In genomic region chr14:50882932-50883826, GRCh38 we compare ENCODE assay signal across 24 cellular contexts. TPM values are rescaled to one million over a fixed set of nuclear protein-coding genes. Genes with fewer than 3 reads are reported as not detected.
DNase-seq lines count a peak whose midpoint lies in the region; ATAC-seq, FAIRE-seq and TF ChIP-seq lines count a peak whose summit lies in the region.
"Had no signal": no experiment of that assay in that cellular context is flagged by ENCODE, and none has a peak within 500 bp of the region (broad histone marks: within the 10 kb centered on the region; RNA-seq: fewer than 3 reads in every experiment).

No MANE protein-coding gene starts in this region.

- H3K4me1 ChIP-seq in DND-41 (ENCODE audit: insufficient read depth, low read length) (no peaks in the 10 kb centered on the region), pancreas (peaks cover 0 to 4% (median 3%) of the 10 kb centered on the region in 3 donors)
- H3K4me1 ChIP-seq: heart left ventricle had no signal

- 39 to 56% methylated on average over 8 of the region's 8 CpGs for WGBS in pancreas, 2 donors

- H3K4me3 ChIP-seq in DND-41 (ENCODE audit: low read depth in 1 of 2, low read length in 2 of 2): no peak overlapping the region
- H3K4me3 ChIP-seq in bronchial epithelial cell (ENCODE audit: low read depth, low read length): no peak overlapping the region
- no peak overlapping the region for H3K4me3 ChIP-seq in pancreas
- H3K4me3 ChIP-seq: body of pancreas, heart left ventricle had no signal

- no peak for TF ChIP-seq CTCF in DND-41 (IDR thresholded peaks at IDR 0.05; ENCODE audit: borderline replicate concordance, extremely low read depth, low read length, poor library complexity, severe bottlenecking)
- peak; percentile 5 for TF ChIP-seq CTCF in bronchial epithelial cell (IDR thresholded peaks at IDR 0.05; ENCODE audit: insufficient read depth, low read length, severe bottlenecking)
- no peak for TF ChIP-seq CTCF in pancreas (IDR thresholded peaks at IDR 0.05)

- ATAC-seq in DND-41 (ENCODE audit: insufficient read depth, low read depth): peak; percentile 55; the same call in 1 of the 3 replicates
- ATAC-seq in pancreas: peak in 3 of 4 donors; percentile 46 to 79 (median 50)
- ATAC-seq in GM18858 (IDR thresholded peaks at IDR 0.05; ENCODE audit: unreplicated experiment): no peak
- ATAC-seq: body of pancreas, heart left ventricle, Right ventricle myocardium inferior had no signal

- H3K27me3 ChIP-seq in DND-41 (ENCODE audit: insufficient read depth, low read length, poor library complexity) (no peaks in the 10 kb centered on the region), bronchial epithelial cell (ENCODE audit: control insufficient read depth, insufficient read depth, low read length) (no peaks in the 10 kb centered on the region), pancreas (no peaks in the 10 kb centered on the region)
- H3K27me3 ChIP-seq: body of pancreas, heart left ventricle had no signal

- no peak overlapping the region; the same call in 1 of the 2 replicates for H2AFZ ChIP-seq in DND-41 (ENCODE audit: low read depth, low read length)

- CTCF ChIA-PET in HEK293T (lab: Yijun Ruan, JAX): interaction anchor here (0.6 kb wide), 1 partner anchor 1438 kb away, joined by 5 read pairs; no protein-coding TSS in a partner anchor

- H4K20me1 ChIP-seq in DND-41 (ENCODE audit: insufficient read depth, low read length): no peaks in the 10 kb centered on the region

- no peak for DNase-seq in DND-41
- no peak for DNase-seq in HTR-8/SVneo (ENCODE audit: insufficient read length, low spot score)
- peak; percentile 31 for DNase-seq in bronchial epithelial cell (ENCODE audit: low read depth)
- DNase-seq in pancreas: no peak
- DNase-seq in T1000 (lab: John Stamatoyannopoulos, UW): no peak
- DNase-seq in HEK293T (ENCODE audit: extremely low spot score): no peak
- DNase-seq: activated CD4-positive, alpha-beta T cell treated with anti-CD3 and anti-CD28 coated beads, Interleukin-2, amount 50 U/mL, for 4 hours; activated CD8-positive, alpha-beta memory T cell treated with anti-CD3 and anti-CD28 coated beads, Interleukin-2, amount 50 U/mL, for 48 hours; effector CD4-positive, alpha-beta T cell; erythroblast; foreskin fibroblast; heart left ventricle; Kasumi-1; NCI-H1048; NCI-H187 treated with DMSO at 0.1 percent for 48 hours; NCI-H2227 treated with DMSO at 0.1 percent for 48 hours; NCI-H774 had no signal

- intact Hi-C loops in pancreas (cut with DNase I): no loop called here

- no peak overlapping the region for H3K27ac ChIP-seq in DND-41 (ENCODE audit: low read length)
- no peak overlapping the region for H3K27ac ChIP-seq in pancreas
- H3K27ac ChIP-seq: body of pancreas, heart left ventricle had no signal

- H3K36me3 ChIP-seq in DND-41 (ENCODE audit: insufficient read depth, low read length): no peaks in the 10 kb centered on the region
- no peaks in the 10 kb centered on the region for H3K36me3 ChIP-seq in bronchial epithelial cell (ENCODE audit: control insufficient read depth, insufficient read depth, low read length)
- H3K36me3 ChIP-seq in pancreas: no peaks in the 10 kb centered on the region
- H3K36me3 ChIP-seq: heart left ventricle had no signal

- H3K79me2 ChIP-seq in DND-41 (ENCODE audit: insufficient read depth, low read length): no peaks in the 10 kb centered on the region

- H3K9me3 ChIP-seq in DND-41 (ENCODE audit: insufficient read depth, low read length, severe bottlenecking) (no peaks in the 10 kb centered on the region), pancreas (no peaks in the 10 kb centered on the region)
- H3K9me3 ChIP-seq: body of pancreas, heart left ventricle had no signal

- POLR2A ChIA-PET in HEK293T (lab: Yijun Ruan, JAX): no interaction called here

- FAIRE-seq in HTR-8/SVneo (lab: Jason Lieb, UNC): peak; percentile 36
- FAIRE-seq in bronchial epithelial cell (lab: Jason Lieb, UNC): peak; percentile 62
- FAIRE-seq in pancreas (lab: Jason Lieb, UNC): no peak
- FAIRE-seq: G401.6, H54 had no signal

- no peak overlapping the region for H3K9ac ChIP-seq in DND-41 (ENCODE audit: low read depth, low read length)

- no peak overlapping the region for H3K4me2 ChIP-seq in DND-41 (ENCODE audit: insufficient read depth, low read length)

TF ChIP-seq in HEK293T, 16 proteins besides CTCF, POLR2A, EP300 and RAD21:
- TF ChIP-seq FOXM1 (IDR thresholded peaks at IDR 0.05; ENCODE audit: borderline replicate concordance) (no peak), FOXA1 (IDR thresholded peaks at IDR 0.05) (no peak), FOXK2 (IDR thresholded peaks at IDR 0.05) (no peak), SUZ12 (IDR thresholded peaks at IDR 0.05) (no peak), ELF4 (IDR thresholded peaks at IDR 0.05) (no peak), ARNT (IDR thresholded peaks at IDR 0.05) (no peak), NFRKB (IDR thresholded peaks at IDR 0.05) (no peak), L3MBTL2 (conservative IDR thresholded peaks at IDR 0.05) (no peak), PKNOX1 (IDR thresholded peaks at IDR 0.05) (no peak), SP1 (IDR thresholded peaks at IDR 0.05) (no peak), CTBP1 (IDR thresholded peaks at IDR 0.05; ENCODE audit: borderline replicate concordance) (no peak), TARDBP (IDR thresholded peaks at IDR 0.05) (no peak), HDGF (IDR thresholded peaks at IDR 0.05; ENCODE audit: borderline replicate concordance) (no peak), LEF1 (IDR thresholded peaks at IDR 0.05; ENCODE audit: borderline replicate concordance) (no peak), BHLHE40 (IDR thresholded peaks at IDR 0.05; ENCODE audit: borderline replicate concordance) (no peak), ZNF384 (IDR thresholded peaks at IDR 0.05) (no peak)

RNA-seq across cellular contexts. Expression of gene ABHD12B, which starts 11.3 kb away (rescaled TPM):
- total RNA-seq in bronchial epithelial cell (not detected in 2 replicates), pancreas (under 1 TPM in 1 of 6 donors, not detected in 5; 0.16 TPM)
- not detected for polyA plus RNA-seq in pancreas
- total RNA-seq: activated T-helper 2 cell treated with anti-CD3 and anti-CD28 coated beads, Interferon-gamma antibody, Interleukin-2, Interleukin-4, amounts not matched to agents 10 μg/mL and 5 μg/mL and 100 μg/mL, durations not matched to agents 14 hours and 24 hours and 36 hours; body of pancreas; Right ventricle myocardium inferior; temporal lobe had no signal
- polyA plus RNA-seq: heart left ventricle had no signal

RNA-seq across cellular contexts. Expression of gene NIN, which starts 52.2 kb away (rescaled TPM):
- total RNA-seq in bronchial epithelial cell: 16.8 and 26.8 TPM in 2 replicates
- total RNA-seq in pancreas: 10 to 100 TPM in 2 of 6 donors, 1 to 10 TPM in 4; 7.1 to 17.9 (median 8.6) TPM
- polyA plus RNA-seq in pancreas: 1 to 10 TPM; 3.1 to 3.7 TPM
